In genomic region chr22:39076586-39077512, GRCh38 we compare ENCODE assay signal across 9 cellular contexts. TPM values are rescaled to one million over a fixed set of nuclear protein-coding genes. Genes with fewer than 3 reads are reported as not detected.
DNase-seq lines count a peak whose midpoint lies in the region; ATAC-seq and TF ChIP-seq lines count a peak whose summit lies in the region.
"Not testable (repeated sequence)": the region's sequence is repeated elsewhere in the genome, so short reads cannot be mapped to it uniquely, and the experiment has no call there.
"Had no signal": no experiment of that assay in that cellular context is flagged by ENCODE, and none has a peak within 500 bp of the region (broad histone marks: within the 10 kb centered on the region; RNA-seq: fewer than 3 reads in every experiment).

Gene APOBEC3G (plus strand): TSS chr22:39077275. CDS start chr22:39077362, 87 bp downstream.

- peaks cover 38% of the 10 kb centered on the region for H3K36me3 Mint-ChIP-seq in activated T-cell treated with anti-CD3 and anti-CD28 coated beads, Interleukin-2, amount 50 U/mL, for 24 hours (ENCODE audit: low read depth)
- H3K36me3 Mint-ChIP-seq in endothelial cell (ENCODE audit: low read depth, unreplicated experiment): not testable (repeated sequence)

- in situ Hi-C loops in Panc1 (cut with HindIII; ENCODE audit: low pct_unique_long_range_greater_than_20kb, low sequenced_read_pairs): not testable (repeated sequence)

- peaks cover 49% of the 10 kb centered on the region for H3K4me1 Mint-ChIP-seq in activated T-cell treated with anti-CD3 and anti-CD28 coated beads, Interleukin-2, amount 50 U/mL, for 24 hours (ENCODE audit: low read depth)
- H3K4me1 Mint-ChIP-seq in endothelial cell (ENCODE audit: unreplicated experiment): not testable (repeated sequence)

- BruUV-seq in Panc1 (replicated peaks; lab: Mats Ljungman, UMichigan): not testable (repeated sequence)

- H3K27me3 ChIP-seq in BJ (ENCODE audit: control insufficient read depth, insufficient read depth, low read length); Panc1 (ENCODE audit: control insufficient read depth, insufficient read depth, low read length); lower lobe of right lung (ENCODE audit: low read depth): not testable (repeated sequence)

- not testable (repeated sequence) for H3K27ac ChIP-seq in Panc1 (ENCODE audit: low read length)
- peak within 1 kb of the TSS; percentile 80 for H3K27ac ChIP-seq in lower lobe of right lung

- H3K4me3 ChIP-seq in BJ (ENCODE audit: low read depth, low read length) (peak within 1 kb of the TSS; percentile 42), Panc1 (ENCODE audit: low read depth in 2 of 2, low read length in 2 of 2) (peak within 1 kb of the TSS; percentile 27 to 44), lower lobe of right lung (peak within 1 kb of the TSS; percentile 63)

- peak; percentile 1 for DNase-seq in BJ (ENCODE audit: low read depth)
- DNase-seq in Panc1 (ENCODE audit: low read depth, low spot score): not testable (repeated sequence)
- peak; percentile 76 for DNase-seq in activated T-cell treated with anti-CD3 and anti-CD28 coated beads, Interleukin-2, amount 50 U/mL, for 24 hours
- DNase-seq in endothelial cell (ENCODE audit: low spot score): peak; percentile 7
- DNase-seq in lower lobe of right lung: peak; percentile 65
- DNase-seq in stimulated activated CD4-positive, alpha-beta T cell treated with anti-CD3 and anti-CD28 coated beads, Interleukin-2, amount 100 ng/mL, for 24 hours: peak; percentile 53

- intact Hi-C loops in Panc1 (cut with micrococcal nuclease; ENCODE audit: unreplicated experiment); lower lobe of right lung (cut with DNase I): not testable (repeated sequence)

- peak; percentile 85 for ATAC-seq in GM19324 (IDR thresholded peaks at IDR 0.05; ENCODE audit: low FRiP score, unreplicated experiment)
- ATAC-seq in HG03066 (IDR thresholded peaks at IDR 0.05; ENCODE audit: low read depth, unreplicated experiment): peak; percentile 65
- ATAC-seq in Panc1: peak; percentile 94
- ATAC-seq in lower lobe of right lung: peak; percentile 93

- POLR2A ChIA-PET in BJ (lab: Charles Lee); Panc1 (lab: Charles Lee): not testable (repeated sequence)

- not testable (repeated sequence) for TF ChIP-seq CTCF in BJ (IDR thresholded peaks at IDR 0.05; ENCODE audit: insufficient read depth, low read depth, low read length); Panc1 (IDR thresholded peaks at IDR 0.05); endothelial cell (IDR thresholded peaks at IDR 0.05; ENCODE audit: unreplicated experiment); lower lobe of right lung (IDR thresholded peaks at IDR 0.05)

- H3K4me3 Mint-ChIP-seq in activated T-cell treated with anti-CD3 and anti-CD28 coated beads, Interleukin-2, amount 50 U/mL, for 24 hours: peak within 1 kb of the TSS; percentile 90
- H3K4me3 Mint-ChIP-seq in endothelial cell (ENCODE audit: unreplicated experiment): not testable (repeated sequence)

- not testable (repeated sequence) for H3K4me1 ChIP-seq in Panc1 (ENCODE audit: control insufficient read depth, insufficient read depth, low read length)
- peaks cover 12% of the 10 kb centered on the region for H3K4me1 ChIP-seq in lower lobe of right lung

- not testable (repeated sequence) for H3K27me3 Mint-ChIP-seq in activated T-cell treated with anti-CD3 and anti-CD28 coated beads, Interleukin-2, amount 50 U/mL, for 24 hours; endothelial cell (ENCODE audit: unreplicated experiment)

- peak within 1 kb of the TSS; percentile 94 for H3K27ac Mint-ChIP-seq in activated T-cell treated with anti-CD3 and anti-CD28 coated beads, Interleukin-2, amount 50 U/mL, for 24 hours
- H3K27ac Mint-ChIP-seq in endothelial cell (ENCODE audit: unreplicated experiment): not testable (repeated sequence)

- H3K36me3 ChIP-seq in BJ (ENCODE audit: control insufficient read depth, insufficient read depth, low read length); Panc1 (ENCODE audit: control insufficient read depth, insufficient read depth, low read length): not testable (repeated sequence)
- H3K36me3 ChIP-seq in lower lobe of right lung: peaks cover 19% of the 10 kb centered on the region

- H3K9me3 Mint-ChIP-seq in activated T-cell treated with anti-CD3 and anti-CD28 coated beads, Interleukin-2, amount 50 U/mL, for 24 hours; endothelial cell (ENCODE audit: unreplicated experiment): not testable (repeated sequence)

- not testable (repeated sequence) for H3K9me3 ChIP-seq in Panc1 (ENCODE audit: control insufficient read depth, insufficient read depth, low read depth, low read length); lower lobe of right lung

- CTCF ChIA-PET in BJ (lab: Yijun Ruan, JAX): interaction anchor here (0.6 kb wide), 1 partner anchor 209 kb away, joined by 3 read pairs; no protein-coding TSS in a partner anchor
- CTCF ChIA-PET in Panc1 (lab: Charles Lee): not testable (repeated sequence)

RNA-seq across cellular contexts. Expression of gene APOBEC3G, which starts in this region (rescaled TPM):
- 7.3 TPM in 2 replicates for polyA plus RNA-seq in BJ (2011; rRNA removed)
- polyA minus RNA-seq in BJ (2011; rRNA and poly(A)+ RNA removed): 3.1 and 4.5 TPM in 2 replicates
- total RNA-seq in Panc1 (2021; ENCODE audit: unreplicated experiment): 4.8 TPM
- polyA plus RNA-seq in Panc1 (2012; ENCODE audit: insufficient read length): 4.8 TPM
- 9.0 TPM for total RNA-seq in endothelial cell (ENCODE audit: unreplicated experiment)
- total RNA-seq in lower lobe of right lung: 19.2 TPM
- total RNA-seq: SJCRH30 had no signal
